ENCODE assay signal across 8 cellular contexts in genomic region chr7:711967-712600, GRCh38. TPM values are rescaled to one million over a fixed set of nuclear protein-coding genes. Genes with fewer than 3 reads are reported as not detected.
DNase-seq lines count a peak whose midpoint lies in the region; ATAC-seq and TF ChIP-seq lines count a peak whose summit lies in the region.

No MANE protein-coding gene starts in this region.

- peak overlapping the region; percentile 64 to 70 for H3K4me3 ChIP-seq in ascending aorta

- peaks cover 0 to 2% of the 10 kb centered on the region in 2 donors for H3K4me1 ChIP-seq in ascending aorta

- H3K27ac ChIP-seq in ascending aorta, result no peak overlapping the region

- peaks cover 0 to 1% of the 10 kb centered on the region in 2 donors for H3K9me3 Mint-ChIP-seq in stimulated activated naive B cell treated with anti-CD40 and anti-IgM and Interleukin-4, amounts not matched to agents 10 μg/mL and 1 μg/mL and 100 μg/mL, for 72 hours

- DNase-seq in activated CD4-positive, CD25-positive, alpha-beta regulatory T cell (lab: John Stamatoyannopoulos, UW), result no peak
- DNase-seq in ascending aorta (ENCODE audit: low spot score in 2 of 2) (peak in 1 of 2 donors; percentile 57), left colon (no peak), NCI-H1092 treated with DMSO at 0.1 percent for 48 hours (lab: John Stamatoyannopoulos, UW) (no peak), NCI-H345 treated with DMSO at 0.1 percent for 48 hours (lab: John Stamatoyannopoulos, UW; ENCODE audit: unreplicated experiment) (no peak), ACHN (no peak)
- no peak for DNase-seq in stimulated activated naive B cell treated with anti-CD40 and anti-IgM and Interleukin-4, amounts not matched to agents 10 μg/mL and 1 μg/mL and 100 μg/mL, for 72 hours

- H3K9me3 ChIP-seq in ascending aorta, result no peaks in the 10 kb centered on the region

- in situ Hi-C loops in ACHN (cut with HindIII; ENCODE audit: low pct_ligation_motif_present, low pct_unique_long_range_greater_than_20kb, low sequenced_read_pairs), result no loop called here

- ATAC-seq in activated CD4-positive, CD25-positive, alpha-beta regulatory T cell treated with anti-CD3 and anti-CD28 coated beads, Interleukin-2, amount 50 U/mL, for 24 hours, result peak; percentile 52 to 56
- ATAC-seq in left colon, result peak; percentile 40
- peak; percentile 46 to 66 for ATAC-seq in stimulated activated naive B cell treated with anti-CD40 and anti-IgM and Interleukin-4, amounts not matched to agents 10 μg/mL and 1 μg/mL and 100 μg/mL, for 72 hours (replicated peaks)

- H3K4me3 Mint-ChIP-seq in stimulated activated naive B cell treated with anti-CD40 and anti-IgM and Interleukin-4, amounts not matched to agents 10 μg/mL and 1 μg/mL and 100 μg/mL, for 72 hours, result peak overlapping the region; percentile 39 to 61

- peaks cover 24 to 33% of the 10 kb centered on the region in 2 donors for H3K4me1 Mint-ChIP-seq in stimulated activated naive B cell treated with anti-CD40 and anti-IgM and Interleukin-4, amounts not matched to agents 10 μg/mL and 1 μg/mL and 100 μg/mL, for 72 hours

- no peaks in the 10 kb centered on the region for H3K27me3 ChIP-seq in ascending aorta

- H3K27me3 Mint-ChIP-seq in stimulated activated naive B cell treated with anti-CD40 and anti-IgM and Interleukin-4, amounts not matched to agents 10 μg/mL and 1 μg/mL and 100 μg/mL, for 72 hours, result peaks cover 17 to 19% of the 10 kb centered on the region in 2 donors

- intact Hi-C loops in ascending aorta (cut with DNase I), result no loop called here
- intact Hi-C loops in left colon (cut with DNase I, micrococcal nuclease), result no loop called here

- TF ChIP-seq CTCF in ascending aorta (IDR thresholded peaks at IDR 0.05), result no peak

- no peaks in the 10 kb centered on the region for H3K36me3 ChIP-seq in ascending aorta

- H3K27ac Mint-ChIP-seq in stimulated activated naive B cell treated with anti-CD40 and anti-IgM and Interleukin-4, amounts not matched to agents 10 μg/mL and 1 μg/mL and 100 μg/mL, for 72 hours, result peak overlapping the region; percentile 37

- H3K36me3 Mint-ChIP-seq in stimulated activated naive B cell treated with anti-CD40 and anti-IgM and Interleukin-4, amounts not matched to agents 10 μg/mL and 1 μg/mL and 100 μg/mL, for 72 hours, result peaks cover 52 to 67% of the 10 kb centered on the region in 2 donors

RNA-seq across cellular contexts. Expression of gene DNAAF5, which starts 14.4 kb away (rescaled TPM):
- total RNA-seq in ascending aorta (20.5 TPM), left colon (10 to 100 TPM; 27.8 to 37.1 TPM)

RNA-seq across cellular contexts. Expression of gene PRKAR1B, which starts 15.0 kb away (rescaled TPM):
- total RNA-seq in ascending aorta (13.0 TPM), left colon (10 to 100 TPM; 26.5 to 31.0 TPM)
